1 cellular context compared by ENCODE assay signal in genomic region chr7:7764515-7765138, GRCh38.
TF ChIP-seq lines count a peak whose summit lies in the region.

No MANE protein-coding gene starts in this region.

TF ChIP-seq in SK-N-SH treated with all-trans-retinoic acid at 6 μM for 48 hours, 23 proteins besides CTCF, POLR2A, EP300 and RAD21 (continued from another document):
- TF ChIP-seq CREB5 (CRISPR knock-in tag; IDR thresholded peaks at IDR 0.05; ENCODE audit: low read depth) (no peak), ZNF565 (CRISPR knock-in tag; conservative IDR thresholded peaks at IDR 0.05; ENCODE audit: low read depth) (no peak), PPARA (CRISPR knock-in tag; IDR thresholded peaks at IDR 0.05; ENCODE audit: borderline replicate concordance) (no peak), ARNTL (CRISPR knock-in tag; IDR thresholded peaks at IDR 0.05; ENCODE audit: borderline replicate concordance, low read depth) (no peak), POU6F1 (CRISPR knock-in tag; IDR thresholded peaks at IDR 0.05; ENCODE audit: borderline replicate concordance, low read depth) (no peak)
TF ChIP-seq in SK-N-SH treated with all-trans-retinoic acid at 6 μM for 48 hours: peak in this region for 0.
